In genomic region chr3:148309390-148310035, GRCh38 we compare ENCODE assay signal across 8 cellular contexts.
DNase-seq lines count a peak whose midpoint lies in the region; ATAC-seq, FAIRE-seq and TF ChIP-seq lines count a peak whose summit lies in the region.

No MANE protein-coding gene starts in this region.

- H3K27me3 ChIP-seq in MG63 (no peaks in the 10 kb centered on the region), astrocyte (ENCODE audit: insufficient read depth, low read length) (no peaks in the 10 kb centered on the region)

- H3K4me1 ChIP-seq in astrocyte (ENCODE audit: insufficient read depth, low read length): no peaks in the 10 kb centered on the region

- no peaks in the 10 kb centered on the region for H3K27me3 Mint-ChIP-seq in astrocyte (ENCODE audit: low read depth, unreplicated experiment)

- H2AFZ ChIP-seq in astrocyte (ENCODE audit: low read depth, low read length): no peak overlapping the region

- no peak overlapping the region for H3K9ac ChIP-seq in astrocyte (ENCODE audit: low read length)

- peak; percentile 80 for TF ChIP-seq CTCF in astrocyte (IDR thresholded peaks at IDR 0.05; ENCODE audit: insufficient read depth, low read depth, low read length)

- no peak overlapping the region for H3K27ac Mint-ChIP-seq in astrocyte (ENCODE audit: unreplicated experiment)

- H3K36me3 ChIP-seq in MG63 (no peaks in the 10 kb centered on the region), astrocyte (ENCODE audit: insufficient read depth, low read length) (no peaks in the 10 kb centered on the region)

- H3K9me3 ChIP-seq in MG63: no peaks in the 10 kb centered on the region
- no peaks in the 10 kb centered on the region for H3K9me3 ChIP-seq in astrocyte (ENCODE audit: insufficient read depth, low read depth, low read length)

- no peaks in the 10 kb centered on the region for H3K79me2 ChIP-seq in astrocyte (ENCODE audit: insufficient read depth, low read length)

- H3K4me3 Mint-ChIP-seq in astrocyte (ENCODE audit: unreplicated experiment): no peak overlapping the region

- H3K9me3 Mint-ChIP-seq in astrocyte (ENCODE audit: unreplicated experiment): peaks cover 5% of the 10 kb centered on the region

- H3K36me3 Mint-ChIP-seq in astrocyte (ENCODE audit: low read depth, unreplicated experiment): no peaks in the 10 kb centered on the region

- peak; percentile 56 for DNase-seq in AG20443 (ENCODE audit: low spot score)
- peak; percentile 24 for DNase-seq in MG63
- DNase-seq in astrocyte (ENCODE audit: low read depth): no peak
- DNase-seq in left lobe of liver (ENCODE audit: low spot score): no peak
- DNase-seq in hypothalamus (lab: John Stamatoyannopoulos, UW): no peak
- DNase-seq in inferior parietal cortex (ENCODE audit: extremely low spot score): no peak

- H4K20me1 ChIP-seq in astrocyte (ENCODE audit: insufficient read depth, low read length): no peaks in the 10 kb centered on the region

- no peak overlapping the region for H3K27ac ChIP-seq in astrocyte (ENCODE audit: low read depth, low read length)

- H3K4me3 ChIP-seq in MG63: no peak overlapping the region
- no peak overlapping the region for H3K4me3 ChIP-seq in astrocyte (ENCODE audit: insufficient read depth, low read depth, low read length)

- no peak overlapping the region for H3K4me2 ChIP-seq in astrocyte (ENCODE audit: low read length)

- ATAC-seq in GM18498 (IDR thresholded peaks at IDR 0.05; ENCODE audit: unreplicated experiment): peak; percentile 89
- ATAC-seq in HG02642 (IDR thresholded peaks at IDR 0.05; ENCODE audit: poor library complexity, unreplicated experiment): peak; percentile 94
- peak; percentile 87 for ATAC-seq in left lobe of liver

- no peaks in the 10 kb centered on the region for H3K4me1 Mint-ChIP-seq in astrocyte (ENCODE audit: low read depth, unreplicated experiment)

- peak; percentile 56 for FAIRE-seq in astrocyte (lab: Jason Lieb, UNC)

Comparison
In these comparisons a context has a peak if more than half of its experiments do, and no peak if none do; other contexts are left out.
1. DNase-seq: peak in AG20443 (single experiment) and MG63 (single experiment); none in astrocyte (single experiment), left lobe of liver (single experiment), hypothalamus (0 of 51) and inferior parietal cortex (single experiment).
2. Peak in every context shown above with its lines, with median percentiles within 50 percentile points of each other: ATAC-seq.